7 cellular contexts compared by ENCODE assay signal in the genomic region with DNA sequence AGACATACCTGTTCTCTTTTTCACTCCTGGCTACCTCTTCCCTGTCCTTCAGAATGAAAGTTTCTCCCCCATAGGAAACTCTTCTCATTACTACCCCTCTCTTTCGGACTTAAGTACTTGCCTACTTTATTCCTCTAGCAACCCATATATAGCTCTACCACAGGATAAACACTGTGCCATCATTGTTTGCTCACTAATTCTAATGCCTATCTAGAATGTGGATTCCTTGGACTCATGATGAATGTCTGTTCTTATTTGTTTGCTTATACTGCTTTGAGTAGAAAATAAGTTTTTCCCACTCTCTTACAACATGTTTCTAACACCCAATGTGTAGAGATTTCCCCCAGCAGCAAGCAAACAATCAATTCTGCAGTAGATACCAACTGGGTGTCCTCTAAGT.
"Had no signal": no experiment of that assay in that cellular context is flagged by ENCODE, and none has a peak within 500 bp of the region (broad histone marks: within the 10 kb centered on the region; RNA-seq: fewer than 3 reads in every experiment).

No MANE protein-coding gene starts in this region.

- DNase-seq: H9, HCEC 1CT, KBM-7 had no signal

- H3K4me3 Mint-ChIP-seq: GM23338, H9, IgD-negative memory B cell had no signal

- H3K9me3 Mint-ChIP-seq: GM23338, H9, IgD-negative memory B cell had no signal

- ATAC-seq: GM23338, HepG2 had no signal

- H3K4me3 ChIP-seq: GM23338 had no signal

- H3K4me1 Mint-ChIP-seq: IgD-negative memory B cell had no signal

- H3K36me3 Mint-ChIP-seq: IgD-negative memory B cell had no signal

- H3K27me3 Mint-ChIP-seq: IgD-negative memory B cell had no signal

- H3K27ac ChIP-seq: HL-60 had no signal

- H3K27ac Mint-ChIP-seq: GM23338, H9, IgD-negative memory B cell had no signal
